Comparison of ENCODE assay signal across 8 cellular contexts in the genomic region with DNA sequence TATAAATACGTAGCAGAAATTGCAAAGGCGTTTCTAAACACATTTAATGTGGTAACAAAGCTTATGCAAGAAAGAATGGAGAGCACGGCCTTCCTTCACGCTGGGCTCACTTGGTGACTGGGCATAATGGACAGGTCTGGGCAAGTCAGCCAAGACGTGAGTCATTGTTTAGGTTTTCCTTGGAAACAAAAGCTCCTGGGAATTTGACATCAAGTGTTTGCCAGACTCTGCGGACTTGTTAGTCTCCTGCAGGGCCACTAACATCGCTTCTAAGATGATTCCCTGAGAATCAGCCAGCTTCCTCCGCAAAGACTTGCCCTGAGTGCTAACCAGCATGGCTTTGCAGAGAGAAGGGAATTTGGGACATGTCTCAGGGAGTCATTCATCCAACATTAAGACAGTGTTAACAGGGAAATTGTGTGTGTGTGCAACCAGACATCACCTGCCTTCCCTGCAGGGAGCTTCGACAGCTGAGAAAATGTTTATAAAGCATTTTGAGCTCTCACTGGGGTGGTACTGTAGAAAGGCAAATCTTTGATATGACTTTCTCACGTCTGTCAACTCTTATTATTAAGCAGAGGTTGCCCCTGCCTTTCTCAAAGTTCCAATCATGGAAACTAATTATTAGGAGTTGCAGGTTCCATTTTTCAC.
DNase-seq lines count a peak whose midpoint lies in the region; ATAC-seq and TF ChIP-seq lines count a peak whose summit lies in the region.

No MANE protein-coding gene starts in this region.

- TF ChIP-seq POLR2A in erythroblast (IDR thresholded peaks at IDR 0.05; ENCODE audit: low read length), result no peak

- peak overlapping the region; percentile 26 for H4K91ac ChIP-seq in trophoblast cell (ENCODE audit: low read depth, low read length)

- H2BK120ac ChIP-seq in trophoblast cell (ENCODE audit: insufficient read depth, low read length, poor library complexity), result peak overlapping the region; percentile 83

- ATAC-seq in esophagus mucosa, result peak; percentile 86
- ATAC-seq in HG02759 (IDR thresholded peaks at IDR 0.05; ENCODE audit: unreplicated experiment), result no peak
- ATAC-seq in HG02840 (IDR thresholded peaks at IDR 0.05; ENCODE audit: low FRiP score, unreplicated experiment), result no peak

- no peak overlapping the region for H3K9ac ChIP-seq in trophoblast cell (ENCODE audit: low read length)

- no peaks in the 10 kb centered on the region for H3K36me3 ChIP-seq in trophoblast cell (ENCODE audit: control insufficient read depth in 1 of 2, insufficient read depth in 2 of 2, low read length in 2 of 2)

- no peak overlapping the region for H3K4me2 ChIP-seq in trophoblast cell (ENCODE audit: low read length)

- H2BK12ac ChIP-seq in trophoblast cell (ENCODE audit: low read length), result peak overlapping the region; percentile 93

- no peak overlapping the region for H2AK5ac ChIP-seq in trophoblast cell (ENCODE audit: low read length)

- peak overlapping the region; percentile 80 for H3K27ac ChIP-seq in trophoblast cell (ENCODE audit: low read depth, low read length)

- no peak overlapping the region for H3K4me3 ChIP-seq in trophoblast cell (ENCODE audit: low read depth, low read length)

- no peaks in the 10 kb centered on the region for H3K79me2 ChIP-seq in trophoblast cell (ENCODE audit: control insufficient read depth, insufficient read depth, low read length, poor library complexity)

- H3K27me3 ChIP-seq in trophoblast cell (ENCODE audit: insufficient read depth, low read length), result no peaks in the 10 kb centered on the region

- H3K4me1 ChIP-seq in trophoblast cell (ENCODE audit: control insufficient read depth in 1 of 2, insufficient read depth in 2 of 2, low read length in 2 of 2), result peaks cover 5% of the 10 kb centered on the region in 2 experiments

- H3K9me3 ChIP-seq in trophoblast cell (ENCODE audit: insufficient read depth, low read depth, low read length), result no peaks in the 10 kb centered on the region

- DNase-seq in GM04503 (ENCODE audit: low read depth) (peak; percentile 95), NCI-H748 treated with DMSO at 0.1 percent for 48 hours (lab: John Stamatoyannopoulos, UW) (peak; percentile 65), trophoblast cell (peak; percentile 94 to 95), erythroblast (lab: John Stamatoyannopoulos, UW) (no peak), activated T-cell treated with anti-CD3 and anti-CD28 coated beads for 4 hours (no peak)

- no peak overlapping the region for H3K14ac ChIP-seq in trophoblast cell (ENCODE audit: low read length)

- H3K79me1 ChIP-seq in trophoblast cell (ENCODE audit: low read length), result peaks cover 12% of the 10 kb centered on the region

- H2BK5ac ChIP-seq in trophoblast cell (ENCODE audit: low read depth, low read length, poor library complexity), result peak overlapping the region; percentile 84

- no peak overlapping the region for H2AFZ ChIP-seq in trophoblast cell (ENCODE audit: insufficient read depth, low read length, poor library complexity)

- H4K8ac ChIP-seq in trophoblast cell (ENCODE audit: low read depth, low read length), result peak overlapping the region; percentile 50

- no peak overlapping the region for H3K18ac ChIP-seq in trophoblast cell (ENCODE audit: low read length)

- H3K23ac ChIP-seq in trophoblast cell (ENCODE audit: low read length), result no peak overlapping the region

- WGBS in trophoblast cell (ENCODE audit: extremely low coverage, insufficient coverage, insufficient read length), result no CpG with 5 or more reads among the region's 10 CpGs

- H3K4ac ChIP-seq in trophoblast cell (ENCODE audit: low read depth, low read length), result peak overlapping the region; percentile 85

- H4K12ac ChIP-seq in trophoblast cell (ENCODE audit: low read depth, low read length), result no peak overlapping the region

Comparison
In these comparisons a context has a peak if more than half of its experiments do, and no peak if none do; other contexts are left out.
1. DNase-seq: peak in GM04503 (single experiment), NCI-H748 treated with DMSO at 0.1 percent for 48 hours (single experiment) and trophoblast cell (2 of 2); none in erythroblast (0 of 2) and activated T-cell treated with anti-CD3 and anti-CD28 coated beads for 4 hours (single experiment).